ENCODE assay signal across 1 cellular context in the genomic region with DNA sequence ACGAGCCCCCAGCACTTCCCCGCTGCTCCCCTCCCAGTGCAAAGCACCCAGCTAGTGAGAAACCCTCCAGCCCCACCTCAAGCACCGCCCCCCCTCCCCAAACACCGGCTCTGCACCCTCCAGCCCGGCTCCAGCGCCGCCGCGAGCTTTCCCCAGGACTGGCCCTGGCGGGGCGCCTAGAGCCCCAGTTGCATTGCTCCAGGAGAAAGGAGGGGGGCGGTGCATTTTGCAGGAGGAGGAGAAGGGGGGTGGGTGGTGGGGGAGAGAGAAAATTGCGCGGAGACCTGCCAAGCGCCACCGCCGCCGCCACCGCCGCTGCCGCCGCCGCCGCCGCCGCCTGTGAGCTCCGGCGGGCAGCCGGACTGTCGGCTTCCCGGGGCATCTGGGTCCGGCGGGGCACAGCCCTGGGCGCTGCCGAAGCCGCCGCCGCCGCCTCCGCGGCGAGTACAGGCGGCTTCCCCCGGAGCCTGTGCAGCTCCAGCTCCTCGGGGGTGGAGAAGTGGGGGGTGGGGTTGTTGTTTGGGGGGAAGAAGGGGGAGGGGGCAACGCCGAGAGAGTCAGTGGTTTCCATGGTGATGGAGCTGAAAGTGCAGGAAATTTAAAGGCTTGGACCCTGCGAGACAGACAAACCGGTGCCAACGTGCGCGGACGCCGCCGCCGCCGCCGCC.
TF ChIP-seq lines count a peak whose summit lies in the region.

TSS of gene NOG (plus strand) at position 627 of the 668 bp plus-strand sequence. CDS start 525 bp downstream, outside the sequence.

TF ChIP-seq in K562, 482 proteins besides CTCF, POLR2A, EP300 and RAD21:
- TF ChIP-seq, protein P1, sequence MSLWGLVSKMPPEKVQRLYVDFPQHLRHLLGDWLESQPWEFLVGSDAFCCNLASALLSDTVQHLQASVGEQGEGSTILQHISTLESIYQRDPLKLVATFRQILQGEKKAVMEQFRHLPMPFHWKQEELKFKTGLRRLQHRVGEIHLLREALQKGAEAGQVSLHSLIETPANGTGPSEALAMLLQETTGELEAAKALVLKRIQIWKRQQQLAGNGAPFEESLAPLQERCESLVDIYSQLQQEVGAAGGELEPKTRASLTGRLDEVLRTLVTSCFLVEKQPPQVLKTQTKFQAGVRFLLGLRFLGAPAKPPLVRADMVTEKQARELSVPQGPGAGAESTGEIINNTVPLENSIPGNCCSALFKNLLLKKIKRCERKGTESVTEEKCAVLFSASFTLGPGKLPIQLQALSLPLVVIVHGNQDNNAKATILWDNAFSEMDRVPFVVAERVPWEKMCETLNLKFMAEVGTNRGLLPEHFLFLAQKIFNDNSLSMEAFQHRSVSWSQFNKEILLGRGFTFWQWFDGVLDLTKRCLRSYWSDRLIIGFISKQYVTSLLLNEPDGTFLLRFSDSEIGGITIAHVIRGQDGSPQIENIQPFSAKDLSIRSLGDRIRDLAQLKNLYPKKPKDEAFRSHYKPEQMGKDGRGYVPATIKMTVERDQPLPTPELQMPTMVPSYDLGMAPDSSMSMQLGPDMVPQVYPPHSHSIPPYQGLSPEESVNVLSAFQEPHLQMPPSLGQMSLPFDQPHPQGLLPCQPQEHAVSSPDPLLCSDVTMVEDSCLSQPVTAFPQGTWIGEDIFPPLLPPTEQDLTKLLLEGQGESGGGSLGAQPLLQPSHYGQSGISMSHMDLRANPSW (CRISPR knock-in tag; IDR thresholded peaks at IDR 0.05): no peak
- no peak for TF ChIP-seq ZBTB7A (IDR thresholded peaks at IDR 0.05; ENCODE audit: borderline replicate concordance, control insufficient read depth, low read depth, low read length)
- no peak for TF ChIP-seq HNRNPL (IDR thresholded peaks at IDR 0.05; ENCODE audit: low read depth, low read length)
- TF ChIP-seq EP400 (IDR thresholded peaks at IDR 0.05): no peak
- TF ChIP-seq FOSL1 (tag; conservative IDR thresholded peaks at IDR 0.05): no peak
- TF ChIP-seq ARHGAP35 (IDR thresholded peaks at IDR 0.05; ENCODE audit: partially characterized antibody): no peak
- no peak for TF ChIP-seq SRSF3 (IDR thresholded peaks at IDR 0.05; ENCODE audit: insufficient read depth, low read length)
- TF ChIP-seq ATF3 (IDR thresholded peaks at IDR 0.05): no peak
- no peak for TF ChIP-seq ATF3 (CRISPR knock-in tag; conservative IDR thresholded peaks at IDR 0.05)
- no peak for TF ChIP-seq NFXL1 (CRISPR knock-in tag; IDR thresholded peaks at IDR 0.05)
- TF ChIP-seq RBBP5 (IDR thresholded peaks at IDR 0.05; ENCODE audit: borderline replicate concordance, insufficient read depth, low read length, poor library complexity, severe bottlenecking): no peak
- TF ChIP-seq ZNF354B (CRISPR knock-in tag; IDR thresholded peaks at IDR 0.05): no peak
- no peak for TF ChIP-seq RBFOX2 (IDR thresholded peaks at IDR 0.05; ENCODE audit: low read depth, low read length)
- no peak for TF ChIP-seq ZSCAN29 (IDR thresholded peaks at IDR 0.05)
- TF ChIP-seq MEF2D (tag; conservative IDR thresholded peaks at IDR 0.05; ENCODE audit: low read depth): no peak
TF ChIP-seq in K562: peak in this region for 0.
